8 cellular contexts compared by ENCODE assay signal in genomic region chr15:77907824-77908751, GRCh38.
DNase-seq lines count a peak whose midpoint lies in the region; ATAC-seq and TF ChIP-seq lines count a peak whose summit lies in the region.

No MANE protein-coding gene starts in this region.

- H3K9me3 ChIP-seq in HEK293 (ENCODE audit: control insufficient read depth, insufficient read depth, low read depth, low read length) = no peaks in the 10 kb centered on the region

- CTCF ChIA-PET in HEK293 (lab: Yijun Ruan, JAX) = interaction anchor here (0.6 to 3.5 kb wide), 34 partner anchors 8 to 886 kb away, joined by 3 to 48 read pairs (median 4); no protein-coding TSS in a partner anchor

- in situ Hi-C loops in SK-MEL-5 (cut with HindIII; ENCODE audit: low pct_unique_long_range_greater_than_20kb, low sequenced_read_pairs) = no loop called here

- no peak overlapping the region; the same call in 1 of the 2 replicates for H3K27ac ChIP-seq in HEK293 (ENCODE audit: extremely low read depth, low read depth, low read length)

- H3K4me3 ChIP-seq in HEK293 (ENCODE audit: low read depth, low read length) (no peak overlapping the region), cardiac fibroblast (replicated peaks in 1 of 2; ENCODE audit: low read depth in 2 of 2, low read length in 2 of 2) (no peak overlapping the region)

- no peaks in the 10 kb centered on the region for H3K36me3 ChIP-seq in HEK293 (ENCODE audit: control insufficient read depth in 2 of 2, insufficient read depth in 1 of 2, low read length in 2 of 2)

- DNase-seq in CD1c-positive myeloid dendritic cell (ENCODE audit: extremely low spot score) (peak; percentile 45), SK-MEL-5 (ENCODE audit: low read depth, low spot score) (peak; percentile 77), cardiac fibroblast (ENCODE audit: low read depth in 2 of 2) (peak; percentile 26 to 62), myocyte (ENCODE audit: low read depth) (peak; percentile 76), NCI-H2107 (lab: John Stamatoyannopoulos, UW) (no peak)

- ATAC-seq in HG02852 (IDR thresholded peaks at IDR 0.05; ENCODE audit: unreplicated experiment) = no peak
- no peak for ATAC-seq in HG03045 (IDR thresholded peaks at IDR 0.05; ENCODE audit: unreplicated experiment)

- peak; percentile 66; the same call in 1 of the 2 replicates for TF ChIP-seq CTCF in HEK293 (tag by site-specific recombination; IDR thresholded peaks at IDR 0.05)
- TF ChIP-seq CTCF in cardiac fibroblast (IDR thresholded peaks at IDR 0.05; ENCODE audit: low read depth, low read length) = peak; percentile 0

- POLR2A ChIA-PET in HEK293 (lab: Yijun Ruan, JAX) = no interaction called here

- no peaks in the 10 kb centered on the region for H3K4me1 ChIP-seq in HEK293 (ENCODE audit: control insufficient read depth, insufficient read depth, low read length)

TF ChIP-seq in HEK293, 187 proteins besides CTCF, POLR2A, EP300 and RAD21:
- TF ChIP-seq ZNF639 (tag by site-specific recombination; IDR thresholded peaks at IDR 0.05) (no peak), KLF8 (tag by site-specific recombination; IDR thresholded peaks at IDR 0.05) (no peak), ZNF514 (tag by site-specific recombination; IDR thresholded peaks at IDR 0.05) (no peak), ZNF777 (tag by site-specific recombination; IDR thresholded peaks at IDR 0.05; ENCODE audit: borderline replicate concordance) (no peak), ZBTB6 (tag by site-specific recombination; IDR thresholded peaks at IDR 0.05) (peak; percentile 34; the same call in 1 of the 2 replicates), YY2 (tag by site-specific recombination; IDR thresholded peaks at IDR 0.05) (no peak), SP3 (tag by site-specific recombination; IDR thresholded peaks at IDR 0.05) (no peak), ZBTB26 (tag by site-specific recombination; optimal IDR thresholded peaks at IDR 0.05) (peak; percentile 21), ZNF521 (tag by site-specific recombination; IDR thresholded peaks at IDR 0.05) (no peak), ZNF473 (tag by site-specific recombination; IDR thresholded peaks at IDR 0.05) (no peak), ZNF600 (tag by site-specific recombination; IDR thresholded peaks at IDR 0.05) (peak; percentile 77), GLIS2 (tag by site-specific recombination; IDR thresholded peaks at IDR 0.05) (peak; percentile 28; the same call in 1 of the 2 replicates), ZBTB17 (tag by site-specific recombination; IDR thresholded peaks at IDR 0.05) (peak; percentile 94)
